Comparison of ENCODE assay signal across 2 cellular contexts in genomic region chr17:7236808-7237207, GRCh38.
TF ChIP-seq lines count a peak whose summit lies in the region.

No MANE protein-coding gene starts in this region.

TF ChIP-seq in HCT116, 20 proteins besides CTCF, POLR2A, EP300 and RAD21:
- TF ChIP-seq JUND (IDR thresholded peaks at IDR 0.05) = no peak
- TF ChIP-seq CEBPB (IDR thresholded peaks at IDR 0.05; ENCODE audit: low read depth) = no peak
- no peak for TF ChIP-seq ZBTB33 (IDR thresholded peaks at IDR 0.05; ENCODE audit: extremely low read depth, insufficient replicate concordance, low read length)
- TF ChIP-seq ELF1 (IDR thresholded peaks at IDR 0.05; ENCODE audit: borderline replicate concordance, low read depth) = no peak
- TF ChIP-seq FOSL1 (IDR thresholded peaks at IDR 0.05; ENCODE audit: low read depth) = no peak
- TF ChIP-seq ATF3 (IDR thresholded peaks at IDR 0.05) = no peak
- no peak for TF ChIP-seq TCF7L2 (IDR thresholded peaks at IDR 0.05; ENCODE audit: borderline replicate concordance, extremely low read depth, insufficient read depth, insufficient read length)
- TF ChIP-seq ZFX (IDR thresholded peaks at IDR 0.05) = no peak
- no peak for TF ChIP-seq CBX3 (IDR thresholded peaks at IDR 0.05; ENCODE audit: low read depth)
- no peak for TF ChIP-seq YY1 (IDR thresholded peaks at IDR 0.05; ENCODE audit: extremely low read depth, insufficient replicate concordance, low read depth, low read length)
- TF ChIP-seq ZNF274 (IDR thresholded peaks at IDR 0.05; ENCODE audit: low read depth, low read length) = no peak
- TF ChIP-seq REST (IDR thresholded peaks at IDR 0.05; ENCODE audit: low read depth) = no peak

TF ChIP-seq in WTC11, 78 proteins besides CTCF, POLR2A, EP300 and RAD21:
- TF ChIP-seq HMGXB4 (CRISPR knock-in tag; IDR thresholded peaks at IDR 0.05) = no peak
